Comparison of ENCODE assay signal across 1 cellular context in the genomic region with DNA sequence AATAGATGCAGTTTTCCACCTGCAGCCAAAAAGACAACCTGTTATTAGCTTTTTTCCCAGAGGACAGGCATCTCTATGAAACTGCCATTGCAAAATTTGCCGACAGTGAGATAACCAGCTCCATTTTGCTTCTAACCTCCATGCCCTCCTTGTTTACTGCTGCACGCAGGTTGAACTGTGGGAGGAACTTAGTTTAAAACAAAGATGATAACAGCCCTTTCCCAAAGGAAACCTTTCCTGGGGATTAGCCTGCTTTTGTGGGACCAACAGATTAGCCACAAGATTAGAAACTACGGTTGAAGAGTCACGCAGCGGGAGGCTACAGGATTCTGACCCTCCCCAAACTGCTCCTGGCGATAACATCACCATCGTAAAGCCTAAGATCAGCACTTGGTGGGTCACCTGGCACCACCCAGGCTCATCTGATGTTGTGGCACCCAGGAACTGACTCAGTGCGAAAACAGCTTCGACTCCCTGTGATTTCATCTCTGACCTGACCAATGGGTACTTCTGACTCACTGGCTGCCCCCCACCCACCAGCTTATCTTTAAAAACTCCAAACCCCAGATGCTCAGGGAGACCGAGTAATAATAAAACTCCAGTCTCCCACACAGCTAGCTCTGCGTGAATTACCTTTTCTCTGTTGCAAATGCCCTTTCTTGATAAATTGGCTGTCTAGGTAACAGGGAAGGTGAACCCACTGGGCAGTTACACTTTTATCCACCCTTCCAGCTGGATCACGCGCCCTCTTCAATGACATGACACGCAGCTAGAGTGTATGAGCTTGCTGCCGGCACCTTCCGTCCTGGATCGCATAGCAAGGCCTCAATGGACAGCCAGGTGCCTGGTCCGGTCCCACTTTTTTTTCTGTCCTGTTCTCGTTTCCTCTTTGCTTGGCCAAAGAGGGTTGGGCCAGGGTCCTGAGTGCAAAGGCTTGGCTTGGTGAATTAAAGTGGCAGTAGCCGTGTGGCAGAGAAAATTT.
TF ChIP-seq lines count a peak whose summit lies in the region.

No MANE protein-coding gene starts in this region.

TF ChIP-seq in GM12878, 131 proteins besides CTCF, POLR2A, EP300 and RAD21 (continued from another document and continues in another):
- TF ChIP-seq, protein P1, sequence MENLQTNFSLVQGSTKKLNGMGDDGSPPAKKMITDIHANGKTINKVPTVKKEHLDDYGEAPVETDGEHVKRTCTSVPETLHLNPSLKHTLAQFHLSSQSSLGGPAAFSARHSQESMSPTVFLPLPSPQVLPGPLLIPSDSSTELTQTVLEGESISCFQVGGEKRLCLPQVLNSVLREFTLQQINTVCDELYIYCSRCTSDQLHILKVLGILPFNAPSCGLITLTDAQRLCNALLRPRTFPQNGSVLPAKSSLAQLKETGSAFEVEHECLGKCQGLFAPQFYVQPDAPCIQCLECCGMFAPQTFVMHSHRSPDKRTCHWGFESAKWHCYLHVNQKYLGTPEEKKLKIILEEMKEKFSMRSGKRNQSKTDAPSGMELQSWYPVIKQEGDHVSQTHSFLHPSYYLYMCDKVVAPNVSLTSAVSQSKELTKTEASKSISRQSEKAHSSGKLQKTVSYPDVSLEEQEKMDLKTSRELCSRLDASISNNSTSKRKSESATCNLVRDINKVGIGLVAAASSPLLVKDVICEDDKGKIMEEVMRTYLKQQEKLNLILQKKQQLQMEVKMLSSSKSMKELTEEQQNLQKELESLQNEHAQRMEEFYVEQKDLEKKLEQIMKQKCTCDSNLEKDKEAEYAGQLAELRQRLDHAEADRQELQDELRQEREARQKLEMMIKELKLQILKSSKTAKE (IDR thresholded peaks at IDR 0.05; ENCODE audit: low read depth, poor library complexity, severe bottlenecking): no peak
- no peak for TF ChIP-seq MYC (IDR thresholded peaks at IDR 0.05; ENCODE audit: insufficient read depth, insufficient read length, insufficient replicate concordance, low read length, severe bottlenecking)
- TF ChIP-seq LARP7 (IDR thresholded peaks at IDR 0.05): no peak
- TF ChIP-seq, protein P2, sequence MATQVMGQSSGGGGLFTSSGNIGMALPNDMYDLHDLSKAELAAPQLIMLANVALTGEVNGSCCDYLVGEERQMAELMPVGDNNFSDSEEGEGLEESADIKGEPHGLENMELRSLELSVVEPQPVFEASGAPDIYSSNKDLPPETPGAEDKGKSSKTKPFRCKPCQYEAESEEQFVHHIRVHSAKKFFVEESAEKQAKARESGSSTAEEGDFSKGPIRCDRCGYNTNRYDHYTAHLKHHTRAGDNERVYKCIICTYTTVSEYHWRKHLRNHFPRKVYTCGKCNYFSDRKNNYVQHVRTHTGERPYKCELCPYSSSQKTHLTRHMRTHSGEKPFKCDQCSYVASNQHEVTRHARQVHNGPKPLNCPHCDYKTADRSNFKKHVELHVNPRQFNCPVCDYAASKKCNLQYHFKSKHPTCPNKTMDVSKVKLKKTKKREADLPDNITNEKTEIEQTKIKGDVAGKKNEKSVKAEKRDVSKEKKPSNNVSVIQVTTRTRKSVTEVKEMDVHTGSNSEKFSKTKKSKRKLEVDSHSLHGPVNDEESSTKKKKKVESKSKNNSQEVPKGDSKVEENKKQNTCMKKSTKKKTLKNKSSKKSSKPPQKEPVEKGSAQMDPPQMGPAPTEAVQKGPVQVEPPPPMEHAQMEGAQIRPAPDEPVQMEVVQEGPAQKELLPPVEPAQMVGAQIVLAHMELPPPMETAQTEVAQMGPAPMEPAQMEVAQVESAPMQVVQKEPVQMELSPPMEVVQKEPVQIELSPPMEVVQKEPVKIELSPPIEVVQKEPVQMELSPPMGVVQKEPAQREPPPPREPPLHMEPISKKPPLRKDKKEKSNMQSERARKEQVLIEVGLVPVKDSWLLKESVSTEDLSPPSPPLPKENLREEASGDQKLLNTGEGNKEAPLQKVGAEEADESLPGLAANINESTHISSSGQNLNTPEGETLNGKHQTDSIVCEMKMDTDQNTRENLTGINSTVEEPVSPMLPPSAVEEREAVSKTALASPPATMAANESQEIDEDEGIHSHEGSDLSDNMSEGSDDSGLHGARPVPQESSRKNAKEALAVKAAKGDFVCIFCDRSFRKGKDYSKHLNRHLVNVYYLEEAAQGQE (IDR thresholded peaks at IDR 0.05; ENCODE audit: low read depth, low read length): no peak
- TF ChIP-seq, protein P3, sequence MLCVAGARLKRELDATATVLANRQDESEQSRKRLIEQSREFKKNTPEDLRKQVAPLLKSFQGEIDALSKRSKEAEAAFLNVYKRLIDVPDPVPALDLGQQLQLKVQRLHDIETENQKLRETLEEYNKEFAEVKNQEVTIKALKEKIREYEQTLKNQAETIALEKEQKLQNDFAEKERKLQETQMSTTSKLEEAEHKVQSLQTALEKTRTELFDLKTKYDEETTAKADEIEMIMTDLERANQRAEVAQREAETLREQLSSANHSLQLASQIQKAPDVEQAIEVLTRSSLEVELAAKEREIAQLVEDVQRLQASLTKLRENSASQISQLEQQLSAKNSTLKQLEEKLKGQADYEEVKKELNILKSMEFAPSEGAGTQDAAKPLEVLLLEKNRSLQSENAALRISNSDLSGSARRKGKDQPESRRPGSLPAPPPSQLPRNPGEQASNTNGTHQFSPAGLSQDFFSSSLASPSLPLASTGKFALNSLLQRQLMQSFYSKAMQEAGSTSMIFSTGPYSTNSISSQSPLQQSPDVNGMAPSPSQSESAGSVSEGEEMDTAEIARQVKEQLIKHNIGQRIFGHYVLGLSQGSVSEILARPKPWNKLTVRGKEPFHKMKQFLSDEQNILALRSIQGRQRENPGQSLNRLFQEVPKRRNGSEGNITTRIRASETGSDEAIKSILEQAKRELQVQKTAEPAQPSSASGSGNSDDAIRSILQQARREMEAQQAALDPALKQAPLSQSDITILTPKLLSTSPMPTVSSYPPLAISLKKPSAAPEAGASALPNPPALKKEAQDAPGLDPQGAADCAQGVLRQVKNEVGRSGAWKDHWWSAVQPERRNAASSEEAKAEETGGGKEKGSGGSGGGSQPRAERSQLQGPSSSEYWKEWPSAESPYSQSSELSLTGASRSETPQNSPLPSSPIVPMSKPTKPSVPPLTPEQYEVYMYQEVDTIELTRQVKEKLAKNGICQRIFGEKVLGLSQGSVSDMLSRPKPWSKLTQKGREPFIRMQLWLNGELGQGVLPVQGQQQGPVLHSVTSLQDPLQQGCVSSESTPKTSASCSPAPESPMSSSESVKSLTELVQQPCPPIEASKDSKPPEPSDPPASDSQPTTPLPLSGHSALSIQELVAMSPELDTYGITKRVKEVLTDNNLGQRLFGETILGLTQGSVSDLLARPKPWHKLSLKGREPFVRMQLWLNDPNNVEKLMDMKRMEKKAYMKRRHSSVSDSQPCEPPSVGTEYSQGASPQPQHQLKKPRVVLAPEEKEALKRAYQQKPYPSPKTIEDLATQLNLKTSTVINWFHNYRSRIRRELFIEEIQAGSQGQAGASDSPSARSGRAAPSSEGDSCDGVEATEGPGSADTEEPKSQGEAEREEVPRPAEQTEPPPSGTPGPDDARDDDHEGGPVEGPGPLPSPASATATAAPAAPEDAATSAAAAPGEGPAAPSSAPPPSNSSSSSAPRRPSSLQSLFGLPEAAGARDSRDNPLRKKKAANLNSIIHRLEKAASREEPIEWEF (IDR thresholded peaks at IDR 0.05; ENCODE audit: insufficient replicate concordance, low read depth, low read length): no peak
- TF ChIP-seq, protein P4, sequence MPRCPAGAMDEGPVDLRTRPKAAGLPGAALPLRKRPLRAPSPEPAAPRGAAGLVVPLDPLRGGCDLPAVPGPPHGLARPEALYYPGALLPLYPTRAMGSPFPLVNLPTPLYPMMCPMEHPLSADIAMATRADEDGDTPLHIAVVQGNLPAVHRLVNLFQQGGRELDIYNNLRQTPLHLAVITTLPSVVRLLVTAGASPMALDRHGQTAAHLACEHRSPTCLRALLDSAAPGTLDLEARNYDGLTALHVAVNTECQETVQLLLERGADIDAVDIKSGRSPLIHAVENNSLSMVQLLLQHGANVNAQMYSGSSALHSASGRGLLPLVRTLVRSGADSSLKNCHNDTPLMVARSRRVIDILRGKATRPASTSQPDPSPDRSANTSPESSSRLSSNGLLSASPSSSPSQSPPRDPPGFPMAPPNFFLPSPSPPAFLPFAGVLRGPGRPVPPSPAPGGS (IDR thresholded peaks at IDR 0.05; ENCODE audit: borderline replicate concordance, insufficient read depth, low read depth, low read length, poor library complexity, severe bottlenecking): peak; percentile 66
- no peak for TF ChIP-seq JUND (IDR thresholded peaks at IDR 0.05; ENCODE audit: low read depth, low read length)
- no peak for TF ChIP-seq YBX1 (IDR thresholded peaks at IDR 0.05)
- TF ChIP-seq KDM1A (IDR thresholded peaks at IDR 0.05; ENCODE audit: borderline replicate concordance): no peak
- TF ChIP-seq MEF2B (IDR thresholded peaks at IDR 0.05; ENCODE audit: partially characterized antibody, poor library complexity, severe bottlenecking): no peak
- no peak for TF ChIP-seq FOXM1 (IDR thresholded peaks at IDR 0.05; ENCODE audit: low read depth, low read length)
- TF ChIP-seq, protein P5, sequence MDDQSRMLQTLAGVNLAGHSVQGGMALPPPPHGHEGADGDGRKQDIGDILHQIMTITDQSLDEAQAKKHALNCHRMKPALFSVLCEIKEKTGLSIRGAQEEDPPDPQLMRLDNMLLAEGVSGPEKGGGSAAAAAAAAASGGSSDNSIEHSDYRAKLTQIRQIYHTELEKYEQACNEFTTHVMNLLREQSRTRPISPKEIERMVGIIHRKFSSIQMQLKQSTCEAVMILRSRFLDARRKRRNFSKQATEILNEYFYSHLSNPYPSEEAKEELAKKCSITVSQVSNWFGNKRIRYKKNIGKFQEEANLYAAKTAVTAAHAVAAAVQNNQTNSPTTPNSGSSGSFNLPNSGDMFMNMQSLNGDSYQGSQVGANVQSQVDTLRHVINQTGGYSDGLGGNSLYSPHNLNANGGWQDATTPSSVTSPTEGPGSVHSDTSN (IDR thresholded peaks at IDR 0.05; ENCODE audit: insufficient replicate concordance, low read depth, low read length): no peak
- TF ChIP-seq GABPA (IDR thresholded peaks at IDR 0.05; ENCODE audit: low read depth): no peak
- TF ChIP-seq CHD1 (IDR thresholded peaks at IDR 0.05; ENCODE audit: low read depth, low read length): no peak
- TF ChIP-seq, protein P6, sequence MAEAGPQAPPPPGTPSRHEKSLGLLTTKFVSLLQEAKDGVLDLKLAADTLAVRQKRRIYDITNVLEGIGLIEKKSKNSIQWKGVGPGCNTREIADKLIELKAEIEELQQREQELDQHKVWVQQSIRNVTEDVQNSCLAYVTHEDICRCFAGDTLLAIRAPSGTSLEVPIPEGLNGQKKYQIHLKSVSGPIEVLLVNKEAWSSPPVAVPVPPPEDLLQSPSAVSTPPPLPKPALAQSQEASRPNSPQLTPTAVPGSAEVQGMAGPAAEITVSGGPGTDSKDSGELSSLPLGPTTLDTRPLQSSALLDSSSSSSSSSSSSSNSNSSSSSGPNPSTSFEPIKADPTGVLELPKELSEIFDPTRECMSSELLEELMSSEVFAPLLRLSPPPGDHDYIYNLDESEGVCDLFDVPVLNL (IDR thresholded peaks at IDR 0.05; ENCODE audit: low read depth, low read length): no peak
- TF ChIP-seq RUNX3 (IDR thresholded peaks at IDR 0.05; ENCODE audit: low read length): no peak
- no peak for TF ChIP-seq ZNF622 (IDR thresholded peaks at IDR 0.05)
- TF ChIP-seq, protein P7, sequence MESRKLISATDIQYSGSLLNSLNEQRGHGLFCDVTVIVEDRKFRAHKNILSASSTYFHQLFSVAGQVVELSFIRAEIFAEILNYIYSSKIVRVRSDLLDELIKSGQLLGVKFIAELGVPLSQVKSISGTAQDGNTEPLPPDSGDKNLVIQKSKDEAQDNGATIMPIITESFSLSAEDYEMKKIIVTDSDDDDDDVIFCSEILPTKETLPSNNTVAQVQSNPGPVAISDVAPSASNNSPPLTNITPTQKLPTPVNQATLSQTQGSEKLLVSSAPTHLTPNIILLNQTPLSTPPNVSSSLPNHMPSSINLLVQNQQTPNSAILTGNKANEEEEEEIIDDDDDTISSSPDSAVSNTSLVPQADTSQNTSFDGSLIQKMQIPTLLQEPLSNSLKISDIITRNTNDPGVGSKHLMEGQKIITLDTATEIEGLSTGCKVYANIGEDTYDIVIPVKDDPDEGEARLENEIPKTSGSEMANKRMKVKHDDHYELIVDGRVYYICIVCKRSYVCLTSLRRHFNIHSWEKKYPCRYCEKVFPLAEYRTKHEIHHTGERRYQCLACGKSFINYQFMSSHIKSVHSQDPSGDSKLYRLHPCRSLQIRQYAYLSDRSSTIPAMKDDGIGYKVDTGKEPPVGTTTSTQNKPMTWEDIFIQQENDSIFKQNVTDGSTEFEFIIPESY (IDR thresholded peaks at IDR 0.05): no peak
- no peak for TF ChIP-seq MXI1 (IDR thresholded peaks at IDR 0.05; ENCODE audit: low read depth, low read length)
- TF ChIP-seq, protein P8, sequence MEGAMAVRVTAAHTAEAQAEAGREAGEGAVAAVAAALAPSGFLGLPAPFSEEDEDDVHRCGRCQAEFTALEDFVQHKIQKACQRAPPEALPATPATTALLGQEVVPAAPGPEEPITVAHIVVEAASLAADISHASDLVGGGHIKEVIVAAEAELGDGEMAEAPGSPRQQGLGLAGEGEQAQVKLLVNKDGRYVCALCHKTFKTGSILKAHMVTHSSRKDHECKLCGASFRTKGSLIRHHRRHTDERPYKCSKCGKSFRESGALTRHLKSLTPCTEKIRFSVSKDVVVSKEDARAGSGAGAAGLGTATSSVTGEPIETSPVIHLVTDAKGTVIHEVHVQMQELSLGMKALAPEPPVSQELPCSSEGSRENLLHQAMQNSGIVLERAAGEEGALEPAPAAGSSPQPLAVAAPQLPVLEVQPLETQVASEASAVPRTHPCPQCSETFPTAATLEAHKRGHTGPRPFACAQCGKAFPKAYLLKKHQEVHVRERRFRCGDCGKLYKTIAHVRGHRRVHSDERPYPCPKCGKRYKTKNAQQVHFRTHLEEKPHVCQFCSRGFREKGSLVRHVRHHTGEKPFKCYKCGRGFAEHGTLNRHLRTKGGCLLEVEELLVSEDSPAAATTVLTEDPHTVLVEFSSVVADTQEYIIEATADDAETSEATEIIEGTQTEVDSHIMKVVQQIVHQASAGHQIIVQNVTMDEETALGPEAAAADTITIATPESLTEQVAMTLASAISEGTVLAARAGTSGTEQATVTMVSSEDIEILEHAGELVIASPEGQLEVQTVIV (IDR thresholded peaks at IDR 0.05; ENCODE audit: borderline replicate concordance, partially characterized antibody): no peak
- no peak for TF ChIP-seq NFYA (IDR thresholded peaks at IDR 0.05; ENCODE audit: borderline replicate concordance, low read depth, low read length)
- no peak for TF ChIP-seq NR2C2 (IDR thresholded peaks at IDR 0.05; ENCODE audit: borderline replicate concordance, control insufficient read depth, insufficient read length, low read depth)
- no peak for TF ChIP-seq ESRRA (IDR thresholded peaks at IDR 0.05; ENCODE audit: low read length)
- no peak for TF ChIP-seq EZH2 (IDR thresholded peaks at IDR 0.05; ENCODE audit: borderline replicate concordance, control insufficient read depth, low read depth, low read length)
- no peak for TF ChIP-seq FOXK2 (IDR thresholded peaks at IDR 0.05)
- TF ChIP-seq BMI1 (IDR thresholded peaks at IDR 0.05; ENCODE audit: borderline replicate concordance): no peak
- no peak for TF ChIP-seq EED (IDR thresholded peaks at IDR 0.05; ENCODE audit: low read depth)
- no peak for TF ChIP-seq ZNF207 (IDR thresholded peaks at IDR 0.05; ENCODE audit: borderline replicate concordance)
- peak; percentile 59 for TF ChIP-seq RELA (IDR thresholded peaks at IDR 0.05; ENCODE audit: borderline replicate concordance, partially characterized antibody)
- peak; percentile 62; the same call in 1 of the 3 replicates for TF ChIP-seq POU2F2 (IDR thresholded peaks at IDR 0.05; ENCODE audit: borderline replicate concordance, low read depth, low read length)
- TF ChIP-seq, protein P9, sequence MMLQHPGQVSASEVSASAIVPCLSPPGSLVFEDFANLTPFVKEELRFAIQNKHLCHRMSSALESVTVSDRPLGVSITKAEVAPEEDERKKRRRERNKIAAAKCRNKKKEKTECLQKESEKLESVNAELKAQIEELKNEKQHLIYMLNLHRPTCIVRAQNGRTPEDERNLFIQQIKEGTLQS (IDR thresholded peaks at IDR 0.05; ENCODE audit: borderline replicate concordance, extremely low read depth, low read depth, low read length): no peak
- 0 out of 2 replicates have a peak, but pooled peaks have one; percentile 13 for TF ChIP-seq YY1 (IDR thresholded peaks at IDR 0.05; ENCODE audit: low read depth, low read length)
- no peak for TF ChIP-seq CBX3 (IDR thresholded peaks at IDR 0.05; ENCODE audit: borderline replicate concordance, low read depth)
